ENCODE assay signal across 1 cellular context in genomic region chr6:149717255-149717587, GRCh38.
TF ChIP-seq lines count a peak whose summit lies in the region.

No MANE protein-coding gene starts in this region.

TF ChIP-seq in SK-N-SH treated with all-trans-retinoic acid at 6 μM for 48 hours, 23 proteins besides CTCF, POLR2A, EP300 and RAD21 (continued from another document):
- TF ChIP-seq, protein P1, sequence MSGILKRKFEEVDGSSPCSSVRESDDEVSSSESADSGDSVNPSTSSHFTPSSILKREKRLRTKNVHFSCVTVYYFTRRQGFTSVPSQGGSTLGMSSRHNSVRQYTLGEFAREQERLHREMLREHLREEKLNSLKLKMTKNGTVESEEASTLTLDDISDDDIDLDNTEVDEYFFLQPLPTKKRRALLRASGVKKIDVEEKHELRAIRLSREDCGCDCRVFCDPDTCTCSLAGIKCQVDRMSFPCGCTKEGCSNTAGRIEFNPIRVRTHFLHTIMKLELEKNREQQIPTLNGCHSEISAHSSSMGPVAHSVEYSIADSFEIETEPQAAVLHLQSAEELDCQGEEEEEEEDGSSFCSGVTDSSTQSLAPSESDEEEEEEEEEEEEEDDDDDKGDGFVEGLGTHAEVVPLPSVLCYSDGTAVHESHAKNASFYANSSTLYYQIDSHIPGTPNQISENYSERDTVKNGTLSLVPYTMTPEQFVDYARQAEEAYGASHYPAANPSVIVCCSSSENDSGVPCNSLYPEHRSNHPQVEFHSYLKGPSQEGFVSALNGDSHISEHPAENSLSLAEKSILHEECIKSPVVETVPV (CRISPR knock-in tag; IDR thresholded peaks at IDR 0.05) = no peak
- TF ChIP-seq OSR1 (CRISPR knock-in tag; IDR thresholded peaks at IDR 0.05) = no peak
TF ChIP-seq in SK-N-SH treated with all-trans-retinoic acid at 6 μM for 48 hours: peak in this region for 0.
